In genomic region chr11:7143908-7144307, GRCh38 we compare ENCODE assay signal across 10 cellular contexts. TPM values are rescaled to one million over a fixed set of nuclear protein-coding genes. Genes with fewer than 3 reads are reported as not detected.
DNase-seq lines count a peak whose midpoint lies in the region; ATAC-seq, FAIRE-seq and TF ChIP-seq lines count a peak whose summit lies in the region.
"Had no signal": no experiment of that assay in that cellular context is flagged by ENCODE, and none has a peak within 500 bp of the region (broad histone marks: within the 10 kb centered on the region; RNA-seq: fewer than 3 reads in every experiment).

No MANE protein-coding gene starts in this region.

- no peaks in the 10 kb centered on the region for H3F3A ChIP-seq in MM.1S (ENCODE audit: insufficient read depth, low read length)

- TF ChIP-seq CTCF in MM.1S (IDR thresholded peaks at IDR 0.05; ENCODE audit: low read length) (peak; percentile 36), mammary epithelial cell (conservative IDR thresholded peaks at IDR 0.05 in 1 of 2, IDR thresholded peaks at IDR 0.05 in 1 of 2; ENCODE audit: extremely low read depth in 1 of 2, insufficient read depth in 1 of 2, low read depth in 1 of 2, low read length in 2 of 2) (peak; percentile 43 to 51), testis (IDR thresholded peaks at IDR 0.05) (peak in 1 of 3 experiments; percentile 16)

- no peak overlapping the region for H3K56ac ChIP-seq in mesendoderm (ENCODE audit: low read length)

- TF ChIP-seq POLR2A in testis (IDR thresholded peaks at IDR 0.05): no peak

- dilution Hi-C loops in mammary epithelial cell (cut with HindIII; ENCODE audit: low sequenced_read_pairs): no loop called here

- H3K27me3 ChIP-seq in MM.1S (replicated peaks; ENCODE audit: insufficient read depth, low read length) (no peaks in the 10 kb centered on the region), mammary epithelial cell (ENCODE audit: insufficient read depth, low read length) (no peaks in the 10 kb centered on the region), mesendoderm (ENCODE audit: insufficient read depth, low read length, poor library complexity) (no peaks in the 10 kb centered on the region), testis (no peaks in the 10 kb centered on the region)
- no peaks in the 10 kb centered on the region for H3K27me3 ChIP-seq in effector memory CD4-positive, alpha-beta T cell (replicated peaks; ENCODE audit: control insufficient read depth, insufficient read depth, low read length, poor library complexity, severe bottlenecking)

- no peak overlapping the region for H3K4me3 ChIP-seq in MM.1S (ENCODE audit: low read length)
- H3K4me3 ChIP-seq in mammary epithelial cell (replicated peaks in 1 of 3; ENCODE audit: insufficient read depth in 1 of 3, low read depth in 2 of 3, low read length in 3 of 3): no peak overlapping the region
- H3K4me3 ChIP-seq in mesendoderm (ENCODE audit: low read length): no peak overlapping the region
- no peak overlapping the region for H3K4me3 ChIP-seq in testis
- H3K4me3 ChIP-seq in effector memory CD4-positive, alpha-beta T cell (ENCODE audit: insufficient read depth, low read depth, low read length, poor library complexity, severe bottlenecking): no peak overlapping the region

- H4K20me1 ChIP-seq in MM.1S (ENCODE audit: insufficient read depth, low read length) (no peaks in the 10 kb centered on the region), mammary epithelial cell (ENCODE audit: insufficient read depth, low read length) (no peaks in the 10 kb centered on the region)

- H3K9ac ChIP-seq in MM.1S (ENCODE audit: low read length): no peak overlapping the region
- H3K9ac ChIP-seq in mammary epithelial cell (ENCODE audit: insufficient read depth, low read length): no peak overlapping the region
- H3K9ac ChIP-seq in mesendoderm (ENCODE audit: low read length): no peak overlapping the region

- H2AFZ ChIP-seq in MM.1S (ENCODE audit: low read length) (no peak overlapping the region), mammary epithelial cell (ENCODE audit: low read depth, low read length) (no peak overlapping the region)

- no peaks in the 10 kb centered on the region for H3K9me2 ChIP-seq in MM.1S (replicated peaks; ENCODE audit: insufficient read depth, low read length)

- in situ Hi-C loops in mammary epithelial cell (cut with MboI; ENCODE audit: low sequenced_read_pairs in 2 of 2): no loop called here

- H2AK5ac ChIP-seq in mesendoderm (ENCODE audit: low read length): no peak overlapping the region

- H4K8ac ChIP-seq in mesendoderm (ENCODE audit: low read depth, low read length): no peak overlapping the region

- no peak overlapping the region for H2BK120ac ChIP-seq in mesendoderm (ENCODE audit: low read depth, low read length)

- H3K4me2 ChIP-seq in MM.1S (ENCODE audit: low read depth, low read length): no peak overlapping the region
- H3K4me2 ChIP-seq in mammary epithelial cell (ENCODE audit: insufficient read depth, low read depth, low read length): no peak overlapping the region
- no peak overlapping the region for H3K4me2 ChIP-seq in mesendoderm (ENCODE audit: low read length)

- intact Hi-C loops in mammary epithelial cell (cut with micrococcal nuclease) (loop anchor here (1.0 to 5.0 kb wide), 3 partner anchors 134 to 428 kb away; no protein-coding TSS in a partner anchor), testis (cut with DNase I; ENCODE audit: low total_unique reads) (no loop called here)

- no peak overlapping the region for H2BK15ac ChIP-seq in mesendoderm (replicated peaks; ENCODE audit: low read depth)

- no peak overlapping the region for H3K27ac ChIP-seq in MM.1S (ENCODE audit: low read length)
- H3K27ac ChIP-seq in mammary epithelial cell (ENCODE audit: insufficient read depth, low read depth, low read length): no peak overlapping the region
- no peak overlapping the region for H3K27ac ChIP-seq in mesendoderm (ENCODE audit: low read depth, low read length)
- H3K27ac ChIP-seq in testis: no peak overlapping the region
- H3K27ac ChIP-seq in effector memory CD4-positive, alpha-beta T cell (ENCODE audit: insufficient read depth, low read length, poor library complexity, severe bottlenecking): no peak overlapping the region
- H3K27ac ChIP-seq: neutrophil had no signal

- no peak overlapping the region for H3K23ac ChIP-seq in mesendoderm (ENCODE audit: low read length)

- CTCF ChIA-PET in mammary epithelial cell (lab: Charles Lee; ENCODE audit: low non-redundant PET): no interaction called here

- FAIRE-seq in urothelium cell line (lab: Jason Lieb, UNC): no peak

- no peak overlapping the region for H4K5ac ChIP-seq in mesendoderm (ENCODE audit: low read length)

- H3K79me2 ChIP-seq in MM.1S (ENCODE audit: low read length) (no peaks in the 10 kb centered on the region), mammary epithelial cell (ENCODE audit: insufficient read depth, low read length) (no peaks in the 10 kb centered on the region), mesendoderm (ENCODE audit: control insufficient read depth, insufficient read depth, low read length) (no peaks in the 10 kb centered on the region)

- BruUV-seq in mammary epithelial cell (replicated peaks; lab: Mats Ljungman, UMichigan): no TSS peak

- H3K18ac ChIP-seq in mesendoderm (ENCODE audit: low read length): no peak overlapping the region

- H3K4me1 ChIP-seq in MM.1S (ENCODE audit: low read length): no peaks in the 10 kb centered on the region
- no peaks in the 10 kb centered on the region for H3K4me1 ChIP-seq in mammary epithelial cell (ENCODE audit: insufficient read depth, low read length)
- H3K4me1 ChIP-seq in mesendoderm (ENCODE audit: control insufficient read depth, low read depth, low read length): no peaks in the 10 kb centered on the region
- H3K4me1 ChIP-seq in testis: no peaks in the 10 kb centered on the region
- no peaks in the 10 kb centered on the region for H3K4me1 ChIP-seq in effector memory CD4-positive, alpha-beta T cell (ENCODE audit: control insufficient read depth, insufficient read depth, low read length, poor library complexity, severe bottlenecking)

- H3K36me3 ChIP-seq in MM.1S (replicated peaks; ENCODE audit: insufficient read depth, low read length) (no peaks in the 10 kb centered on the region), mammary epithelial cell (ENCODE audit: insufficient read depth, low read length) (no peaks in the 10 kb centered on the region), mesendoderm (ENCODE audit: control insufficient read depth, insufficient read depth, low read length) (no peaks in the 10 kb centered on the region), testis (ENCODE audit: low read depth, missing control alignments) (no peaks in the 10 kb centered on the region)
- H3K36me3 ChIP-seq in effector memory CD4-positive, alpha-beta T cell (ENCODE audit: control insufficient read depth, insufficient read depth, low read length): no peaks in the 10 kb centered on the region
- H3K36me3 ChIP-seq: neutrophil had no signal

- no peak overlapping the region for H2BK5ac ChIP-seq in mesendoderm (ENCODE audit: low read length)

- no peaks in the 10 kb centered on the region for H3K9me3 ChIP-seq in MM.1S (replicated peaks; ENCODE audit: insufficient read depth, low read length)
- peaks cover under 1% of the 10 kb centered on the region for H3K9me3 ChIP-seq in mammary epithelial cell (replicated peaks; ENCODE audit: insufficient read depth, low read length)
- H3K9me3 ChIP-seq in testis: no peaks in the 10 kb centered on the region
- no peaks in the 10 kb centered on the region for H3K9me3 ChIP-seq in effector memory CD4-positive, alpha-beta T cell (ENCODE audit: control insufficient read depth, low read length)
- H3K9me3 ChIP-seq: neutrophil had no signal

- DNase-seq in DMS53 treated with DMSO at 0.1 percent for 48 hours (lab: John Stamatoyannopoulos, UW; ENCODE audit: unreplicated experiment) (peak; percentile 64), MM.1S (peak; percentile 14), mammary epithelial cell (peak; percentile 6), mesendoderm (peak; percentile 36), testis (no peak), urothelium cell line (ENCODE audit: low spot score) (no peak)
- no peak for DNase-seq in effector memory CD4-positive, alpha-beta T cell
- DNase-seq: effector CD8-positive, alpha-beta T cell had no signal

- no peaks in the 10 kb centered on the region for H3K79me1 ChIP-seq in mesendoderm (ENCODE audit: low read length)

- WGBS in mammary epithelial cell (ENCODE audit: low coverage, missing lambda C conversion rate): 6% methylated on average over 1 of the region's 1 CpG
- 100% methylated on average over 1 of the region's 1 CpG for WGBS in mesendoderm (ENCODE audit: extremely low coverage, insufficient coverage, low lambda C conversion rate)
- WGBS in testis, 2 donors: 25 to 26% methylated on average over 1 of the region's 1 CpG

- no peak overlapping the region for H3K4ac ChIP-seq in mesendoderm (ENCODE audit: low read depth, low read length)

- ATAC-seq in HG03139 (IDR thresholded peaks at IDR 0.05; ENCODE audit: unreplicated experiment): no peak

RNA-seq across cellular contexts. Expression of gene RBMXL2, which starts 55.1 kb away (rescaled TPM):
- under 1 TPM in 1 of 2 donors, not detected in 1; 0.21 TPM for total RNA-seq in mammary epithelial cell
- polyA plus RNA-seq in mammary epithelial cell: not detected
- not detected for polyA minus RNA-seq in mammary epithelial cell
- not detected for polyA plus RNA-seq in mesendoderm (2013, experiment 1 of 2)
- not detected for polyA plus RNA-seq in mesendoderm (2013, experiment 2 of 2)
- 10 to 100 TPM; 58.2 to 79.4 TPM for total RNA-seq in testis
- 103 TPM for polyA plus RNA-seq in testis (ENCODE audit: insufficient read depth, low read depth, low replicate concordance)

Comparison
In these comparisons a context has a peak if more than half of its experiments do, and no peak if none do; other contexts are left out.
1. DNase-seq: peak in DMS53 treated with DMSO at 0.1 percent for 48 hours (single experiment), MM.1S (single experiment), mammary epithelial cell (single experiment) and mesendoderm (single experiment); none in testis (single experiment), urothelium cell line (single experiment) and effector memory CD4-positive, alpha-beta T cell (0 of 3).
2. RNA of gene RBMXL2, which starts 55.1 kb away (total RNA-seq): 58.2 to 79.4 TPM in testis; 0.21 TPM in mammary epithelial cell; every median in the first group is over 10 times any median in the second.